In genomic region chr15:90931737-90932659, GRCh38 we compare ENCODE assay signal across 8 cellular contexts. TPM values are rescaled to one million over a fixed set of nuclear protein-coding genes. Genes with fewer than 3 reads are reported as not detected.
DNase-seq lines count a peak whose midpoint lies in the region; ATAC-seq and TF ChIP-seq lines count a peak whose summit lies in the region.

Gene HDDC3, minus strand, starts transcription at chr15:90932549. Its CDS starts 9 bp downstream, at chr15:90932540.

- H3K4me3 ChIP-seq in GM12875 (ENCODE audit: low read depth, low read length), result peak within 1 kb of the TSS; percentile 91
- H3K4me3 ChIP-seq in adipocyte (ENCODE audit: low read length), result peak within 1 kb of the TSS; percentile 93
- peak within 1 kb of the TSS; percentile 49 to 92 (median 78) for H3K4me3 ChIP-seq in heart right ventricle
- H3K4me3 ChIP-seq in upper lobe of right lung, result peak within 1 kb of the TSS; percentile 83

- H3K9me3 ChIP-seq in adipocyte (ENCODE audit: control insufficient read depth, low read length), result no peaks in the 10 kb centered on the region
- H3K9me3 ChIP-seq in heart right ventricle, result no peaks in the 10 kb centered on the region
- H3K9me3 ChIP-seq in upper lobe of right lung, result no peaks in the 10 kb centered on the region

- 2% methylated on average over 54 of the region's 54 CpGs for WGBS in heart right ventricle, 2 donors

- TF ChIP-seq CTCF in GM12875 (IDR thresholded peaks at IDR 0.05; ENCODE audit: borderline replicate concordance, insufficient read depth, low read depth, low read length) (peak; percentile 95), heart right ventricle (IDR thresholded peaks at IDR 0.05) (peak; percentile 92 to 99 (median 97)), progenitor cell of endocrine pancreas (IDR thresholded peaks at IDR 0.05; ENCODE audit: unreplicated experiment) (peak; percentile 95), upper lobe of right lung (IDR thresholded peaks at IDR 0.05) (peak; percentile 99)

- H3K27ac ChIP-seq in heart right ventricle (peak within 1 kb of the TSS; percentile 81 to 98 (median 96)), upper lobe of right lung (peak within 1 kb of the TSS; percentile 97)

- H3K4me1 ChIP-seq in adipocyte (ENCODE audit: control insufficient read depth, insufficient read depth, low read length) (peaks cover 47% of the 10 kb centered on the region), heart right ventricle (peaks cover 18 to 74% (median 53%) of the 10 kb centered on the region in 9 donors), upper lobe of right lung (peaks cover 54% of the 10 kb centered on the region)

- ATAC-seq in HG02759 (IDR thresholded peaks at IDR 0.05; ENCODE audit: unreplicated experiment) (peak; percentile 46), heart right ventricle (peak; percentile 58 to 74 (median 66)), upper lobe of right lung (peak; percentile 77)

- peak; percentile 81 for DNase-seq in NCI-H128 (lab: John Stamatoyannopoulos, UW; ENCODE audit: unreplicated experiment)
- DNase-seq in T follicular helper cell (ENCODE audit: low read depth), result peak; percentile 81
- peak; percentile 97 for DNase-seq in adipocyte (ENCODE audit: low read depth)
- DNase-seq in heart right ventricle, result peak; percentile 93 to 95
- peak; percentile 92 for DNase-seq in progenitor cell of endocrine pancreas (ENCODE audit: low spot score, unreplicated experiment)
- DNase-seq in upper lobe of right lung, result peak; percentile 96

- peak within 1 kb of the TSS; percentile 95 for H3K4me3 Mint-ChIP-seq in progenitor cell of endocrine pancreas (ENCODE audit: low read depth)

- peaks cover 4% of the 10 kb centered on the region for H3K36me3 Mint-ChIP-seq in progenitor cell of endocrine pancreas (ENCODE audit: insufficient read depth)

- peak within 1 kb of the TSS; percentile 90 for H3K9ac ChIP-seq in adipocyte (ENCODE audit: low read length)

- H3K27me3 Mint-ChIP-seq in progenitor cell of endocrine pancreas, result no peaks in the 10 kb centered on the region

- H3K9me3 Mint-ChIP-seq in progenitor cell of endocrine pancreas (ENCODE audit: low read depth), result no peaks in the 10 kb centered on the region

- H3K27me3 ChIP-seq in adipocyte (replicated peaks; ENCODE audit: control insufficient read depth, insufficient read depth, low read length) (no peaks in the 10 kb centered on the region), heart right ventricle (no peaks in the 10 kb centered on the region), upper lobe of right lung (no peaks in the 10 kb centered on the region)

- intact Hi-C loops in heart right ventricle (cut with DNase I), result loop anchor here in 7 of 10 donors (1.0 to 5.0 kb wide), 6 partner anchors 29 to 285 kb away; partner anchors contain the start of gene MAN2A2 (in 2 of the 7)
- intact Hi-C loops in upper lobe of right lung (cut with DNase I), result no loop called here

- peaks cover 14% of the 10 kb centered on the region for H3K4me1 Mint-ChIP-seq in progenitor cell of endocrine pancreas (ENCODE audit: low read depth)

- H3K36me3 ChIP-seq in adipocyte (ENCODE audit: control insufficient read depth, insufficient read depth, low read length, severe bottlenecking) (peaks cover 9% of the 10 kb centered on the region), heart right ventricle (peaks cover 0 to 10% (median 0%) of the 10 kb centered on the region in 9 donors), upper lobe of right lung (no peaks in the 10 kb centered on the region)

- peak within 1 kb of the TSS; percentile 61 for H3K27ac Mint-ChIP-seq in progenitor cell of endocrine pancreas

RNA-seq across cellular contexts. Expression of gene HDDC3, which starts in this region (rescaled TPM):
- 10 to 100 TPM; 10.7 to 18.2 (median 14.6) TPM for total RNA-seq in heart right ventricle
- 10 to 100 TPM; 15.3 to 18.0 TPM for polyA plus RNA-seq in heart right ventricle
- 14.5 and 16.6 TPM in 2 replicates for total RNA-seq in progenitor cell of endocrine pancreas
- total RNA-seq in upper lobe of right lung, result 12.4 TPM

Comparison
In these comparisons a context has a peak if more than half of its experiments do, and no peak if none do; other contexts are left out.
1. Peak in every context shown above with its lines: DNase-seq, ATAC-seq, H3K4me3 ChIP-seq and H3K27ac ChIP-seq.